In the genomic region with DNA sequence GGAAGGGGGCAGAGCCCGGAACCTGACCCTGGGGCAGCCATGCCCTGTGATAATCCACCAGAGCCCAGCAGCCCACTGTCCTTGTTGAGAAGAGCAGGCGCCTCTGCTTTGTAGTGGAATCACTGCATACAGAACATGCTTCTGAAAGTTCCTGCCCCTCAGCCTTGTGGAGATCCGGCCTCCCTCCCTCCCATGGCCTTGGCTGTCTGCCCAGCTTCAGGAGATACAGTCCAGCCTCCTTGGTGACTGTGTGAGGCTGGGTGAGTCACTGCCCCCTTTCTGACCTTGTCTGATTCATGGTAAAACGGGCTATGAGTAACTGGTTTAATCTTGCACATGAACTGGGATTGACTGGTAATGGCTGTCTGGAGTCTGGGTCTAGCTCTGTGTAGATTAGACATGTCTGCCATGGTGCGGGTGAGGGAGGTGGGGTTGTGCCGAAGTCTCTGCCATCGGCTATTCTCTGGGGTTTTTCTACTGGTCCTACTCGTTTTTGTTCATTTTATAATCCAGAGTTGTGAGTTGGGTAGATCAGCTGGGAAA, we compare ENCODE assay signal across 1 cellular context.
TF ChIP-seq lines count a peak whose summit lies in the region.

No MANE protein-coding gene starts in this region.

TF ChIP-seq in HEK293, 187 proteins besides CTCF, POLR2A, EP300 and RAD21 (continued from another document):
- TF ChIP-seq, protein P1, sequence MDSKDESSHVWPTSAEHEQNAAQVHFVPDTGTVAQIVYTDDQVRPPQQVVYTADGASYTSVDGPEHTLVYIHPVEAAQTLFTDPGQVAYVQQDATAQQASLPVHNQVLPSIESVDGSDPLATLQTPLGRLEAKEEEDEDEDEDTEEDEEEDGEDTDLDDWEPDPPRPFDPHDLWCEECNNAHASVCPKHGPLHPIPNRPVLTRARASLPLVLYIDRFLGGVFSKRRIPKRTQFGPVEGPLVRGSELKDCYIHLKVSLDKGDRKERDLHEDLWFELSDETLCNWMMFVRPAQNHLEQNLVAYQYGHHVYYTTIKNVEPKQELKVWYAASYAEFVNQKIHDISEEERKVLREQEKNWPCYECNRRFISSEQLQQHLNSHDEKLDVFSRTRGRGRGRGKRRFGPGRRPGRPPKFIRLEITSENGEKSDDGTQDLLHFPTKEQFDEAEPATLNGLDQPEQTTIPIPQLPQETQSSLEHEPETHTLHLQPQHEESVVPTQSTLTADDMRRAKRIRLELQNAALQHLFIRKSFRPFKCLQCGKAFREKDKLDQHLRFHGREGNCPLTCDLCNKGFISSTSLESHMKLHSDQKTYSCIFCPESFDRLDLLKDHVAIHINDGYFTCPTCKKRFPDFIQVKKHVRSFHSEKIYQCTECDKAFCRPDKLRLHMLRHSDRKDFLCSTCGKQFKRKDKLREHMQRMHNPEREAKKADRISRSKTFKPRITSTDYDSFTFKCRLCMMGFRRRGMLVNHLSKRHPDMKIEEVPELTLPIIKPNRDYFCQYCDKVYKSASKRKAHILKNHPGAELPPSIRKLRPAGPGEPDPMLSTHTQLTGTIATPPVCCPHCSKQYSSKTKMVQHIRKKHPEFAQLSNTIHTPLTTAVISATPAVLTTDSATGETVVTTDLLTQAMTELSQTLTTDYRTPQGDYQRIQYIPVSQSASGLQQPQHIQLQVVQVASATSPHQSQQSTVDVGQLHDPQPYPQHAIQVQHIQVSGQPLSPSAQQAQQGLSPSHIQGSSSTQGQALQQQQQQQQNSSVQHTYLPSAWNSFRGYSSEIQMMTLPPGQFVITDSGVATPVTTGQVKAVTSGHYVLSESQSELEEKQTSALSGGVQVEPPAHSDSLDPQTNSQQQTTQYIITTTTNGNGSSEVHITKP (tag by site-specific recombination; IDR thresholded peaks at IDR 0.05), result peak; percentile 47; the same call in 1 of the 2 replicates
- TF ChIP-seq ZXDB (tag by site-specific recombination; IDR thresholded peaks at IDR 0.05), result peak; percentile 41; the same call in 1 of the 2 replicates
- TF ChIP-seq, protein P2, sequence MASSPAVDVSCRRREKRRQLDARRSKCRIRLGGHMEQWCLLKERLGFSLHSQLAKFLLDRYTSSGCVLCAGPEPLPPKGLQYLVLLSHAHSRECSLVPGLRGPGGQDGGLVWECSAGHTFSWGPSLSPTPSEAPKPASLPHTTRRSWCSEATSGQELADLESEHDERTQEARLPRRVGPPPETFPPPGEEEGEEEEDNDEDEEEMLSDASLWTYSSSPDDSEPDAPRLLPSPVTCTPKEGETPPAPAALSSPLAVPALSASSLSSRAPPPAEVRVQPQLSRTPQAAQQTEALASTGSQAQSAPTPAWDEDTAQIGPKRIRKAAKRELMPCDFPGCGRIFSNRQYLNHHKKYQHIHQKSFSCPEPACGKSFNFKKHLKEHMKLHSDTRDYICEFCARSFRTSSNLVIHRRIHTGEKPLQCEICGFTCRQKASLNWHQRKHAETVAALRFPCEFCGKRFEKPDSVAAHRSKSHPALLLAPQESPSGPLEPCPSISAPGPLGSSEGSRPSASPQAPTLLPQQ (tag by site-specific recombination; IDR thresholded peaks at IDR 0.05), result peak; percentile 71
- TF ChIP-seq, protein P3, sequence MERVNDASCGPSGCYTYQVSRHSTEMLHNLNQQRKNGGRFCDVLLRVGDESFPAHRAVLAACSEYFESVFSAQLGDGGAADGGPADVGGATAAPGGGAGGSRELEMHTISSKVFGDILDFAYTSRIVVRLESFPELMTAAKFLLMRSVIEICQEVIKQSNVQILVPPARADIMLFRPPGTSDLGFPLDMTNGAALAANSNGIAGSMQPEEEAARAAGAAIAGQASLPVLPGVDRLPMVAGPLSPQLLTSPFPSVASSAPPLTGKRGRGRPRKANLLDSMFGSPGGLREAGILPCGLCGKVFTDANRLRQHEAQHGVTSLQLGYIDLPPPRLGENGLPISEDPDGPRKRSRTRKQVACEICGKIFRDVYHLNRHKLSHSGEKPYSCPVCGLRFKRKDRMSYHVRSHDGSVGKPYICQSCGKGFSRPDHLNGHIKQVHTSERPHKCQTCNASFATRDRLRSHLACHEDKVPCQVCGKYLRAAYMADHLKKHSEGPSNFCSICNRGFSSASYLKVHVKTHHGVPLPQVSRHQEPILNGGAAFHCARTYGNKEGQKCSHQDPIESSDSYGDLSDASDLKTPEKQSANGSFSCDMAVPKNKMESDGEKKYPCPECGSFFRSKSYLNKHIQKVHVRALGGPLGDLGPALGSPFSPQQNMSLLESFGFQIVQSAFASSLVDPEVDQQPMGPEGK (tag by site-specific recombination; IDR thresholded peaks at IDR 0.05), result peak; percentile 68; the same call in 1 of the 2 replicates
- peak; percentile 36; the same call in 1 of the 2 replicates for TF ChIP-seq GLIS1 (tag by site-specific recombination; IDR thresholded peaks at IDR 0.05)
- peak; percentile 46; the same call in 1 of the 2 replicates for TF ChIP-seq ZFP69B (tag by site-specific recombination; IDR thresholded peaks at IDR 0.05)
- peak; percentile 63; the same call in 1 of the 2 replicates for TF ChIP-seq ZNF629 (tag by site-specific recombination; IDR thresholded peaks at IDR 0.05)
- TF ChIP-seq SETDB1 (IDR thresholded peaks at IDR 0.05; ENCODE audit: insufficient read length, low read length), result peak; percentile 84
- 0 out of 2 replicates have a peak, but pooled peaks have one; percentile 12 for TF ChIP-seq GLIS2 (tag by site-specific recombination; IDR thresholded peaks at IDR 0.05)
- peak; percentile 89; the same call in 1 of the 2 replicates for TF ChIP-seq ZNF23 (tag by site-specific recombination; IDR thresholded peaks at IDR 0.05; ENCODE audit: borderline replicate concordance)
